Comparison of ENCODE assay signal across 8 cellular contexts in the genomic region with DNA sequence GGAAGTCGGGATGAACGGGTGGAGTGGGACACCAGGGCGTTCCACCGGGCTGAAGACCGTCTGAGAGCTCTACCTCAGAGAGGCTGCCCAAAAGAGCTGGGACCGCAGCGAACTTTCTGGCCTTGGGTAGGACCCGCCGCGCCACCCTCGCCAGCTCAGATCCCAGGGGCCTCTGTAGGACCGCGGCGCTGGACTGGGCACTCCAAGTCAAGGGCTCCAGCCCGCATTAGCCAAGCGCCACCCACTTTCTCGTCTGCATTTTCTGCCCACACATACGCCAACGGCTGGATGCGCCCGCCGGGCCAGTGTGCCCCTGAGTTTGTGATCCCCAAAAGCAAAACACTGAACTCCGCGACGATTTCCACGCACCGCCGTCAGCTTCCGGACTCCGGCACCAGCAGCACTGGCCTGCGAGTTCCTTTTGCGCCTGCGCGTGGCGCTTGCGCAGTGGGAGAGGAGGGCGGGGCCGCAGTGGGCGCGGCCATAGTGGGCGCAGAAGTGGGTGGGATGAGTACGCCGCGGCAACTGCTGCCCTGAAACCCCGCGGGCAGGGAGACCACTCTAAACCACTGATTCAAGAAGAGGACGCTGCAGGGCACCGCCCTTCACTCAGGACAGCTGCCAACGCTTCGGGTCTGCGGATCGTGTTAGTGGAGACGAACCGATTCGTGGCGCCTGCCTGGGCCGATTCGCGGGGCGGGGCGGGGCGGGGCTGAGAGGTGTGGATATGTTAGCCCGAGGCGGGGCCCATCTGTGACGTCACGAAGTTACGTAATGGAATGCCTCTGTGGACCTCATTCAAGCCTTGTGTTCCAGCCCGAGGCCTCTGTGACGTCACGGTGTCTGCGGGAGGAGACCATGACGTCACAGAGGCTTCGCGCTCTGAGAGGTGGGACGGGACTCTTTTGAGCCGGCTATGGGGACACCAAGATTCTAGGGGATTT. TPM values are rescaled to one million over a fixed set of nuclear protein-coding genes. Genes with fewer than 3 reads are reported as not detected.
DNase-seq lines count a peak whose midpoint lies in the region; ATAC-seq, FAIRE-seq and TF ChIP-seq lines count a peak whose summit lies in the region.

No MANE protein-coding gene starts in this region.

- TF ChIP-seq CTCF in AG09309 (IDR thresholded peaks at IDR 0.05; ENCODE audit: control insufficient read depth, insufficient read depth, low read depth, low read length, missing control alignments) (no peak), WTC11 (IDR thresholded peaks at IDR 0.05) (no peak), bronchial epithelial cell (IDR thresholded peaks at IDR 0.05; ENCODE audit: insufficient read depth, low read length, severe bottlenecking) (no peak), smooth muscle cell (IDR thresholded peaks at IDR 0.05; ENCODE audit: borderline replicate concordance, insufficient read depth, poor library complexity, severe bottlenecking) (no peak)

- POLR2A ChIA-PET in WTC11 (lab: Charles Lee) = interaction anchor here (0.8 to 1.4 kb wide), 2 partner anchors 12 to 13 kb away, joined by 4 to 5 read pairs; no protein-coding TSS in a partner anchor

- peak overlapping the region; percentile 94 for H3K4me3 Mint-ChIP-seq in WTC11
- H3K4me3 Mint-ChIP-seq in immature natural killer cell = peak overlapping the region; percentile 92 to 98 (median 96)

- no peaks in the 10 kb centered on the region for H4K20me1 ChIP-seq in smooth muscle cell (ENCODE audit: low read depth)

- CTCF ChIA-PET in WTC11 (lab: Charles Lee) = interaction anchor here (0.8 to 4.5 kb wide), 7 partner anchors 11 to 827 kb away, joined by 3 to 73 read pairs (median 5); a partner anchor contains a TSS

- H3K9me3 Mint-ChIP-seq in WTC11 = no peaks in the 10 kb centered on the region
- H3K9me3 Mint-ChIP-seq in immature natural killer cell = no peaks in the 10 kb centered on the region

- FAIRE-seq in bronchial epithelial cell (lab: Jason Lieb, UNC) = no peak

- H3K27me3 Mint-ChIP-seq in WTC11 (ENCODE audit: low read depth) = peaks cover 65% of the 10 kb centered on the region
- H3K27me3 Mint-ChIP-seq in immature natural killer cell (ENCODE audit: low read depth in 3 of 3) = peaks cover 31 to 41% (median 33%) of the 10 kb centered on the region in 3 donors

- peak; percentile 95 for ATAC-seq in GM19023 (IDR thresholded peaks at IDR 0.05; ENCODE audit: unreplicated experiment)
- peak; percentile 92 for ATAC-seq in HG03175 (IDR thresholded peaks at IDR 0.05; ENCODE audit: unreplicated experiment)
- peak; percentile 66 for ATAC-seq in WTC11

- H3K4me2 ChIP-seq in smooth muscle cell = peak overlapping the region; percentile 82

- H3K27me3 ChIP-seq in bronchial epithelial cell (ENCODE audit: control insufficient read depth, insufficient read depth, low read length) (no peaks in the 10 kb centered on the region), smooth muscle cell (ENCODE audit: low read depth) (peaks cover 16% of the 10 kb centered on the region)

- WGBS in smooth muscle cell (ENCODE audit: low lambda C conversion rate) = 3% methylated on average over 63 of the region's 76 CpGs

- no peaks in the 10 kb centered on the region for H3K79me2 ChIP-seq in smooth muscle cell (ENCODE audit: low read depth)

- H3K9me3 ChIP-seq in smooth muscle cell (replicated peaks; ENCODE audit: low read depth) = no peaks in the 10 kb centered on the region

- H3K4me3 ChIP-seq in AG09309 (ENCODE audit: control insufficient read depth, low read depth, low read length) (peak overlapping the region; percentile 94), bronchial epithelial cell (ENCODE audit: low read depth, low read length) (peak overlapping the region; percentile 83), smooth muscle cell (peak overlapping the region; percentile 77)

- H3F3A ChIP-seq in smooth muscle cell (ENCODE audit: low read depth) = no peaks in the 10 kb centered on the region

- peak overlapping the region; percentile 88 for H3K9ac ChIP-seq in smooth muscle cell (ENCODE audit: low read depth)

- no peaks in the 10 kb centered on the region for H3K36me3 ChIP-seq in bronchial epithelial cell (ENCODE audit: control insufficient read depth, insufficient read depth, low read length)
- H3K36me3 ChIP-seq in smooth muscle cell (ENCODE audit: low read depth) = no peaks in the 10 kb centered on the region

- peak overlapping the region; percentile 89 for H3K27ac Mint-ChIP-seq in WTC11
- peak overlapping the region; percentile 94 to 99 (median 96) for H3K27ac Mint-ChIP-seq in immature natural killer cell

- H3K36me3 Mint-ChIP-seq in WTC11 = 0 out of 2 replicates have a peak, but pooled peaks cover 3% of the 10 kb centered on the region
- H3K36me3 Mint-ChIP-seq in immature natural killer cell = no peaks in the 10 kb centered on the region

- H3K27ac ChIP-seq in smooth muscle cell (ENCODE audit: low read depth) = peak overlapping the region; percentile 79

- H3K4me1 ChIP-seq in smooth muscle cell (ENCODE audit: low read depth) = peaks cover 18% of the 10 kb centered on the region

- peaks cover 21% of the 10 kb centered on the region for H3K4me1 Mint-ChIP-seq in WTC11
- H3K4me1 Mint-ChIP-seq in immature natural killer cell = peaks cover 24 to 35% of the 10 kb centered on the region in 2 donors

- peak overlapping the region; percentile 88 for H2AFZ ChIP-seq in smooth muscle cell (ENCODE audit: low read depth)

- DNase-seq in AG09309 (ENCODE audit: low read depth) = peak; percentile 87
- DNase-seq in NCI-H2227 (lab: John Stamatoyannopoulos, UW; ENCODE audit: unreplicated experiment) = peak; percentile 97
- DNase-seq in WTC11 (ENCODE audit: low spot score) = peak; percentile 90
- DNase-seq in bronchial epithelial cell (ENCODE audit: low read depth) = peak; percentile 88
- DNase-seq in immature natural killer cell = peak; percentile 98
- peak; percentile 97 for DNase-seq in smooth muscle cell (lab: John Stamatoyannopoulos, UW; ENCODE audit: unreplicated experiment)

TF ChIP-seq in WTC11, 78 proteins besides CTCF, POLR2A, EP300 and RAD21 (continues in another document):
- TF ChIP-seq ZNF219 (CRISPR knock-in tag; IDR thresholded peaks at IDR 0.05; ENCODE audit: borderline replicate concordance) = no peak
- no peak for TF ChIP-seq FOXJ3 (CRISPR knock-in tag; IDR thresholded peaks at IDR 0.05; ENCODE audit: borderline replicate concordance)
- TF ChIP-seq FOXP1 (CRISPR knock-in tag; IDR thresholded peaks at IDR 0.05; ENCODE audit: borderline replicate concordance) = 0 out of 2 replicates have a peak, but pooled peaks have one; percentile 49
- TF ChIP-seq, protein P1, sequence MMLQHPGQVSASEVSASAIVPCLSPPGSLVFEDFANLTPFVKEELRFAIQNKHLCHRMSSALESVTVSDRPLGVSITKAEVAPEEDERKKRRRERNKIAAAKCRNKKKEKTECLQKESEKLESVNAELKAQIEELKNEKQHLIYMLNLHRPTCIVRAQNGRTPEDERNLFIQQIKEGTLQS (CRISPR knock-in tag; conservative IDR thresholded peaks at IDR 0.05) = no peak
- no peak for TF ChIP-seq NR1H2 (CRISPR knock-in tag; IDR thresholded peaks at IDR 0.05)
- TF ChIP-seq TEAD1 (CRISPR knock-in tag; IDR thresholded peaks at IDR 0.05) = peak; percentile 34; the same call in 1 of the 2 replicates
- TF ChIP-seq, protein P2, sequence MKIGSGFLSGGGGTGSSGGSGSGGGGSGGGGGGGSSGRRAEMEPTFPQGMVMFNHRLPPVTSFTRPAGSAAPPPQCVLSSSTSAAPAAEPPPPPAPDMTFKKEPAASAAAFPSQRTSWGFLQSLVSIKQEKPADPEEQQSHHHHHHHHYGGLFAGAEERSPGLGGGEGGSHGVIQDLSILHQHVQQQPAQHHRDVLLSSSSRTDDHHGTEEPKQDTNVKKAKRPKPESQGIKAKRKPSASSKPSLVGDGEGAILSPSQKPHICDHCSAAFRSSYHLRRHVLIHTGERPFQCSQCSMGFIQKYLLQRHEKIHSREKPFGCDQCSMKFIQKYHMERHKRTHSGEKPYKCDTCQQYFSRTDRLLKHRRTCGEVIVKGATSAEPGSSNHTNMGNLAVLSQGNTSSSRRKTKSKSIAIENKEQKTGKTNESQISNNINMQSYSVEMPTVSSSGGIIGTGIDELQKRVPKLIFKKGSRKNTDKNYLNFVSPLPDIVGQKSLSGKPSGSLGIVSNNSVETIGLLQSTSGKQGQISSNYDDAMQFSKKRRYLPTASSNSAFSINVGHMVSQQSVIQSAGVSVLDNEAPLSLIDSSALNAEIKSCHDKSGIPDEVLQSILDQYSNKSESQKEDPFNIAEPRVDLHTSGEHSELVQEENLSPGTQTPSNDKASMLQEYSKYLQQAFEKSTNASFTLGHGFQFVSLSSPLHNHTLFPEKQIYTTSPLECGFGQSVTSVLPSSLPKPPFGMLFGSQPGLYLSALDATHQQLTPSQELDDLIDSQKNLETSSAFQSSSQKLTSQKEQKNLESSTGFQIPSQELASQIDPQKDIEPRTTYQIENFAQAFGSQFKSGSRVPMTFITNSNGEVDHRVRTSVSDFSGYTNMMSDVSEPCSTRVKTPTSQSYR (CRISPR knock-in tag; IDR thresholded peaks at IDR 0.05) = no peak
- TF ChIP-seq, protein P3, sequence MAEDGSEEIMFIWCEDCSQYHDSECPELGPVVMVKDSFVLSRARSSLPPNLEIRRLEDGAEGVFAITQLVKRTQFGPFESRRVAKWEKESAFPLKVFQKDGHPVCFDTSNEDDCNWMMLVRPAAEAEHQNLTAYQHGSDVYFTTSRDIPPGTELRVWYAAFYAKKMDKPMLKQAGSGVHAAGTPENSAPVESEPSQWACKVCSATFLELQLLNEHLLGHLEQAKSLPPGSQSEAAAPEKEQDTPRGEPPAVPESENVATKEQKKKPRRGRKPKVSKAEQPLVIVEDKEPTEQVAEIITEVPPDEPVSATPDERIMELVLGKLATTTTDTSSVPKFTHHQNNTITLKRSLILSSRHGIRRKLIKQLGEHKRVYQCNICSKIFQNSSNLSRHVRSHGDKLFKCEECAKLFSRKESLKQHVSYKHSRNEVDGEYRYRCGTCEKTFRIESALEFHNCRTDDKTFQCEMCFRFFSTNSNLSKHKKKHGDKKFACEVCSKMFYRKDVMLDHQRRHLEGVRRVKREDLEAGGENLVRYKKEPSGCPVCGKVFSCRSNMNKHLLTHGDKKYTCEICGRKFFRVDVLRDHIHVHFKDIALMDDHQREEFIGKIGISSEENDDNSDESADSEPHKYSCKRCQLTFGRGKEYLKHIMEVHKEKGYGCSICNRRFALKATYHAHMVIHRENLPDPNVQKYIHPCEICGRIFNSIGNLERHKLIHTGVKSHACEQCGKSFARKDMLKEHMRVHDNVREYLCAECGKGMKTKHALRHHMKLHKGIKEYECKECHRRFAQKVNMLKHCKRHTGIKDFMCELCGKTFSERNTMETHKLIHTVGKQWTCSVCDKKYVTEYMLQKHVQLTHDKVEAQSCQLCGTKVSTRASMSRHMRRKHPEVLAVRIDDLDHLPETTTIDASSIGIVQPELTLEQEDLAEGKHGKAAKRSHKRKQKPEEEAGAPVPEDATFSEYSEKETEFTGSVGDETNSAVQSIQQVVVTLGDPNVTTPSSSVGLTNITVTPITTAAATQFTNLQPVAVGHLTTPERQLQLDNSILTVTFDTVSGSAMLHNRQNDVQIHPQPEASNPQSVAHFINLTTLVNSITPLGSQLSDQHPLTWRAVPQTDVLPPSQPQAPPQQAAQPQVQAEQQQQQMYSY (CRISPR knock-in tag; IDR thresholded peaks at IDR 0.05) = 0 out of 2 replicates have a peak, but pooled peaks have one; percentile 11

RNA-seq across cellular contexts. Expression of a gene that starts 10.5 kb away (rescaled TPM):
- 0.22 to 0.55 TPM (median 0.27 TPM) in 3 replicates for total RNA-seq in WTC11 (2021)
- 1.3 and 1.7 TPM in 2 replicates for total RNA-seq in bronchial epithelial cell
- polyA plus RNA-seq in immature natural killer cell = not detected
- 0.85 and 3.2 TPM in 2 replicates for total RNA-seq in smooth muscle cell
- 1.4 and 6.3 TPM in 2 replicates for polyA plus RNA-seq in smooth muscle cell

Comparison
In these comparisons a context has a peak if more than half of its experiments do, and no peak if none do; other contexts are left out.
1. Peak in every context shown above with its lines: DNase-seq, ATAC-seq, H3K4me3 ChIP-seq and H3K27ac ChIP-seq.